4 cellular contexts compared by ENCODE assay signal in genomic region chr1:62357916-62358315, GRCh38. TPM values are rescaled to one million over a fixed set of nuclear protein-coding genes. Genes with fewer than 3 reads are reported as not detected.
"Had no signal": no experiment of that assay in that cellular context is flagged by ENCODE, and none has a peak within 500 bp of the region (broad histone marks: within the 10 kb centered on the region; RNA-seq: fewer than 3 reads in every experiment).

No MANE protein-coding gene starts in this region.

- ATAC-seq: GM12878 had no signal

- H3K4me3 ChIP-seq: GM12878 had no signal

- DNase-seq: GDM1, GF-D8 had no signal

RNA-seq across cellular contexts. Expression of gene KANK4, which starts 38.7 kb away (rescaled TPM):
- total RNA-seq: G401, GM12878 had no signal
- polyA plus RNA-seq: GM12878 had no signal
